ENCODE assay signal across 15 cellular contexts in the genomic region with DNA sequence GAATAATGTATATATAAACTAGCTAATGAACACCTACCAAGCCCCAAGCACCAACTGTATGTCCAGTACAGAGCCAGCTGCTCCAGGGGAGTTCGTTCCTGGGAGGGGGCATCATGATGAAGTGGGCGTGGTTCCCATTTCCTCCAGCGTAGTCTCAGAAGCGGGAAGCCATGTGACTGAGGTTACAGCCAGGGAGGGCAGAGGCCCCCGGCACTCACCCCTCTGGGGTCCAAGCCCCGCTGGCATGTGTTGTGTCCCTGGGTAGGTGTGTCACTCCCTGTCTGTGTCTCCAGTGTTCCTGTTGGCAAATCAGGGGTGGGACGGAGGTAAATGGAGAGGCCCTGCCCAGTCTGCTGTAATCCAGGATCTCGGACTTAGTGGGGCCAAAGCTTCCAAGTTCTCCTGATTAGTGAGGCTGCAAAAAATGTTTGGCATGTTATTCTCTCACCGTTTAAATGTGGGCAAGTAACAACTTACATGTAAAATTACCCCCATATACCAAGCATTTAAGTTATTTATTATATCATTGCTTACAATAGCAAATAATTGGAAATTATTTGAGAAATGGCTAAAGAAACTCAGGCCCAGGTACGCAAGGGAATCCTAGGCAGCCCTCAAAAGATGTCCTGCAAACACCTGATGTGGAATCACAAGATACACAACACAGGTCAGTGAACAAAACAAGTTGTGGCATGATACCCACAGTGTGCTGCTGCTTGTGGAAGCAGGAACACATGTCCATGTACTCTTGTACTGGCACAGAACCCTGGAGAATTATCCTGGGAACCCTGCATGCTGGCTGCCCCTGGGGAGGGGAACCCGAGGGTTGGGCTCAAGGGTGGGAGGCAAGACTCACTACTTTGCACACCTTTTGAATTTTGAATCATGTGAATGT. TPM values are rescaled to one million over a fixed set of nuclear protein-coding genes. Genes with fewer than 3 reads are reported as not detected.
DNase-seq lines count a peak whose midpoint lies in the region; ATAC-seq, FAIRE-seq and TF ChIP-seq lines count a peak whose summit lies in the region.
"Had no signal": no experiment of that assay in that cellular context is flagged by ENCODE, and none has a peak within 500 bp of the region (broad histone marks: within the 10 kb centered on the region; RNA-seq: fewer than 3 reads in every experiment).

No MANE protein-coding gene starts in this region.

- TF ChIP-seq CTCF in osteocyte (IDR thresholded peaks at IDR 0.05) = no peak
- TF ChIP-seq CTCF in type B pancreatic cell (conservative IDR thresholded peaks at IDR 0.05) = no peak

- no peaks in the 10 kb centered on the region for H3K27me3 ChIP-seq in MG63
- H3K27me3 ChIP-seq: upper lobe of right lung had no signal

- H3K36me3 ChIP-seq in MG63 = no peaks in the 10 kb centered on the region
- H3K36me3 ChIP-seq: upper lobe of right lung had no signal

- peaks cover 3% of the 10 kb centered on the region for H3K9me3 Mint-ChIP-seq in T-helper 2 cell treated with Interferon-gamma antibody and Interleukin-4, amounts not matched to agents 5 μg/mL and 100 μg/mL, for 36 hours
- H3K9me3 Mint-ChIP-seq in central memory CD8-positive, alpha-beta T cell = no peaks in the 10 kb centered on the region
- H3K9me3 Mint-ChIP-seq in osteocyte (ENCODE audit: unreplicated experiment) (no peaks in the 10 kb centered on the region), type B pancreatic cell (no peaks in the 10 kb centered on the region)
- H3K9me3 Mint-ChIP-seq in stimulated activated memory B cell treated with anti-CD40 and anti-IgM and Interleukin-4, amounts not matched to agents 10 μg/mL and 1 μg/mL and 100 μg/mL, for 72 hours = peaks cover 3% of the 10 kb centered on the region
- H3K9me3 Mint-ChIP-seq: activated T-cell treated with anti-CD3 and anti-CD28 coated beads, Interleukin-2, amount 50 U/mL, for 4 hours; IgD-negative memory B cell had no signal

- H3K9me3 ChIP-seq in MG63 = no peaks in the 10 kb centered on the region
- H3K9me3 ChIP-seq: upper lobe of right lung had no signal

- no peak overlapping the region for H3K4me3 ChIP-seq in MG63
- H3K4me3 ChIP-seq: upper lobe of right lung had no signal

- no peak for DNase-seq in T-helper 2 cell treated with Interferon-gamma antibody and Interleukin-4, amounts not matched to agents 5 μg/mL and 100 μg/mL, for 36 hours (ENCODE audit: low spot score)
- DNase-seq in T-helper 2 cell = no peak
- DNase-seq in MG63 = peak; percentile 8
- DNase-seq in central memory CD8-positive, alpha-beta T cell (ENCODE audit: low spot score in 2 of 2) = no peak
- DNase-seq in osteocyte (ENCODE audit: extremely low spot score, unreplicated experiment) = no peak
- DNase-seq in type B pancreatic cell (ENCODE audit: extremely low spot score, unreplicated experiment) = no peak
- DNase-seq in HTR-8/SVneo (ENCODE audit: insufficient read length, low spot score) = no peak
- DNase-seq: hypothalamus, NCI-H1436 treated with DMSO at 0.1 percent for 48 hours, NCI-H524 had no signal

- ATAC-seq in central memory CD8-positive, alpha-beta T cell (replicated peaks; ENCODE audit: extremely low read depth, poor library complexity, severe bottlenecking) = no peak
- no peak for ATAC-seq in stimulated activated memory B cell treated with anti-CD40 and anti-IgM and Interleukin-4, amounts not matched to agents 10 μg/mL and 1 μg/mL and 100 μg/mL, for 72 hours

- H3K4me1 Mint-ChIP-seq in T-helper 2 cell treated with Interferon-gamma antibody and Interleukin-4, amounts not matched to agents 5 μg/mL and 100 μg/mL, for 36 hours (ENCODE audit: low read depth) = peaks cover 55% of the 10 kb centered on the region
- peaks cover 68% of the 10 kb centered on the region for H3K4me1 Mint-ChIP-seq in central memory CD8-positive, alpha-beta T cell
- H3K4me1 Mint-ChIP-seq in osteocyte (ENCODE audit: unreplicated experiment) = peaks cover 15% of the 10 kb centered on the region
- peaks cover 20% of the 10 kb centered on the region for H3K4me1 Mint-ChIP-seq in stimulated activated memory B cell treated with anti-CD40 and anti-IgM and Interleukin-4, amounts not matched to agents 10 μg/mL and 1 μg/mL and 100 μg/mL, for 72 hours
- no peaks in the 10 kb centered on the region for H3K4me1 Mint-ChIP-seq in type B pancreatic cell (ENCODE audit: unreplicated experiment)

- H3K27ac Mint-ChIP-seq in T-helper 2 cell treated with Interferon-gamma antibody and Interleukin-4, amounts not matched to agents 5 μg/mL and 100 μg/mL, for 36 hours = peak overlapping the region; percentile 31
- H3K27ac Mint-ChIP-seq in central memory CD8-positive, alpha-beta T cell (ENCODE audit: low read depth) = no peak overlapping the region
- H3K27ac Mint-ChIP-seq in osteocyte (ENCODE audit: unreplicated experiment) = peak overlapping the region; percentile 27
- no peak overlapping the region for H3K27ac Mint-ChIP-seq in stimulated activated memory B cell treated with anti-CD40 and anti-IgM and Interleukin-4, amounts not matched to agents 10 μg/mL and 1 μg/mL and 100 μg/mL, for 72 hours
- H3K27ac Mint-ChIP-seq in type B pancreatic cell = no peak overlapping the region
- H3K27ac Mint-ChIP-seq: IgD-negative memory B cell had no signal

- no peaks in the 10 kb centered on the region for H3K27me3 Mint-ChIP-seq in T-helper 2 cell treated with Interferon-gamma antibody and Interleukin-4, amounts not matched to agents 5 μg/mL and 100 μg/mL, for 36 hours (ENCODE audit: low read depth)
- H3K27me3 Mint-ChIP-seq in central memory CD8-positive, alpha-beta T cell = no peaks in the 10 kb centered on the region
- H3K27me3 Mint-ChIP-seq in osteocyte (ENCODE audit: unreplicated experiment) = no peaks in the 10 kb centered on the region
- H3K27me3 Mint-ChIP-seq in stimulated activated memory B cell treated with anti-CD40 and anti-IgM and Interleukin-4, amounts not matched to agents 10 μg/mL and 1 μg/mL and 100 μg/mL, for 72 hours = no peaks in the 10 kb centered on the region
- no peaks in the 10 kb centered on the region for H3K27me3 Mint-ChIP-seq in type B pancreatic cell
- H3K27me3 Mint-ChIP-seq: IgD-negative memory B cell had no signal

- peaks cover 29% of the 10 kb centered on the region for H3K36me3 Mint-ChIP-seq in T-helper 2 cell treated with Interferon-gamma antibody and Interleukin-4, amounts not matched to agents 5 μg/mL and 100 μg/mL, for 36 hours (ENCODE audit: low read depth)
- peaks cover 7% of the 10 kb centered on the region for H3K36me3 Mint-ChIP-seq in central memory CD8-positive, alpha-beta T cell (ENCODE audit: insufficient read depth)
- H3K36me3 Mint-ChIP-seq in osteocyte (ENCODE audit: unreplicated experiment) (no peaks in the 10 kb centered on the region), type B pancreatic cell (no peaks in the 10 kb centered on the region)
- H3K36me3 Mint-ChIP-seq in stimulated activated memory B cell treated with anti-CD40 and anti-IgM and Interleukin-4, amounts not matched to agents 10 μg/mL and 1 μg/mL and 100 μg/mL, for 72 hours = peaks cover 10% of the 10 kb centered on the region

- peak overlapping the region; percentile 49 for H3K4me3 Mint-ChIP-seq in T-helper 2 cell treated with Interferon-gamma antibody and Interleukin-4, amounts not matched to agents 5 μg/mL and 100 μg/mL, for 36 hours
- H3K4me3 Mint-ChIP-seq in central memory CD8-positive, alpha-beta T cell = peak overlapping the region; percentile 54
- H3K4me3 Mint-ChIP-seq in osteocyte (ENCODE audit: unreplicated experiment) = no peak overlapping the region
- H3K4me3 Mint-ChIP-seq in stimulated activated memory B cell treated with anti-CD40 and anti-IgM and Interleukin-4, amounts not matched to agents 10 μg/mL and 1 μg/mL and 100 μg/mL, for 72 hours = no peak overlapping the region
- no peak overlapping the region for H3K4me3 Mint-ChIP-seq in type B pancreatic cell

- FAIRE-seq in HTR-8/SVneo (lab: Jason Lieb, UNC) = no peak
- FAIRE-seq: A204.1 had no signal

RNA-seq across cellular contexts. Expression of gene FAM110A, which starts 22.2 kb away (rescaled TPM):
- total RNA-seq in MG63 (2014; rRNA removed; shearing (Covaris generic); ENCODE audit: low replicate concordance) = 3.9 and 4.6 TPM in 2 replicates
- total RNA-seq in osteocyte (2.6 and 2.7 TPM in 2 replicates), type B pancreatic cell (ENCODE audit: low replicate concordance) (14.3 and 26.7 TPM in 2 replicates)

Comparison
In these comparisons a context has a peak if more than half of its experiments do, and no peak if none do; other contexts are left out.
1. H3K27ac Mint-ChIP-seq: peak in T-helper 2 cell treated with Interferon-gamma antibody and Interleukin-4, amounts not matched to agents 5 μg/mL and 100 μg/mL, for 36 hours (single experiment) and osteocyte (single experiment); none in central memory CD8-positive, alpha-beta T cell (single experiment), stimulated activated memory B cell treated with anti-CD40 and anti-IgM and Interleukin-4, amounts not matched to agents 10 μg/mL and 1 μg/mL and 100 μg/mL, for 72 hours (single experiment) and type B pancreatic cell (single experiment).
2. H3K4me3 Mint-ChIP-seq: peak in T-helper 2 cell treated with Interferon-gamma antibody and Interleukin-4, amounts not matched to agents 5 μg/mL and 100 μg/mL, for 36 hours (single experiment) and central memory CD8-positive, alpha-beta T cell (single experiment); none in osteocyte (single experiment), stimulated activated memory B cell treated with anti-CD40 and anti-IgM and Interleukin-4, amounts not matched to agents 10 μg/mL and 1 μg/mL and 100 μg/mL, for 72 hours (single experiment) and type B pancreatic cell (single experiment).